ENCODE assay signal across 1 cellular context in the genomic region with DNA sequence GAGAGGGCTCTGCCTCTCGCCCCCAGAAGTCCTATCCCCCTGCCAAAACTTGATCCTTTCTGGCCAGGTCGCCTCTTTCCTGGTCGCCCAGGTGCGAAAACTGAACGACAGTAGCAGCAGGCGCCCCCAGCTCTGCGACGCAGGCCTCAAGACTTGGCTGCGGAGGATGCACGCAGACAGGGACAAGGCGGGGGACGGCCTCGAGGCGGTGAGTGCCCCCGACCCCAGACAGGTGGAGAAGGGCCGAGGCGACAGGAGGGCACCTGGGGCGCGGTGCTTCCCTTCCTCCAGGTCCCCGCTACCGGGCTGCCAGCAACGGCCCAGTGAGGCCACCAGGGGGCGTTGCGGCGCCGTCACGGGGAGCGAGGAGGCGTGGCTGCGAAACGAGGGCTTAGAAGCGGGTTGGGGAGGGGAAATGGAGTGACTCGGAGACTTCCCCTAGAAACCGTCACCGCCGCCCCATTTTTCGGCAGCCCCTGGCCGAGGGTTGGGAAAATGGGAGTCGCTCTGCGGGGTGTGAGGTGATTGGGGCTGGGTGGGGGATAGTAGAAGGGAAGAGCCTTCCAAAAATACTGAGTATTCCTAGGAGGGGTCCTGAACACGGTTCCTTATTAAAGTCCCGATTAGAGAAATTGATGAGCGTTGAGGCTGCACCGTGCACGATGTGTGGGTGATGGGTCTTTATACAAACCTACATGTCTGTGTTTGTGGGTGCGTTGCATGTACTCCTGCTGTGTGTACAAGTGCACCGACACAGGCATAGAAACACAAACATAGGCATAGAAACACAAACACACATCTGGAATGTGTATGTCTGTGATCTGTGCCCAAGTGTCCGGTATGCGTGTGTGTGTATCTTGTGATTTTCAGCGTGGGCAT.
A peak's percentile ranks its signal among the peaks of the same experiment; 100 is the strongest.
TF ChIP-seq lines count a peak whose summit lies in the region.

No MANE protein-coding gene starts in this region.

TF ChIP-seq in HepG2, 621 proteins besides CTCF, POLR2A, EP300 and RAD21 (continued from another document):
- TF ChIP-seq, protein P1, sequence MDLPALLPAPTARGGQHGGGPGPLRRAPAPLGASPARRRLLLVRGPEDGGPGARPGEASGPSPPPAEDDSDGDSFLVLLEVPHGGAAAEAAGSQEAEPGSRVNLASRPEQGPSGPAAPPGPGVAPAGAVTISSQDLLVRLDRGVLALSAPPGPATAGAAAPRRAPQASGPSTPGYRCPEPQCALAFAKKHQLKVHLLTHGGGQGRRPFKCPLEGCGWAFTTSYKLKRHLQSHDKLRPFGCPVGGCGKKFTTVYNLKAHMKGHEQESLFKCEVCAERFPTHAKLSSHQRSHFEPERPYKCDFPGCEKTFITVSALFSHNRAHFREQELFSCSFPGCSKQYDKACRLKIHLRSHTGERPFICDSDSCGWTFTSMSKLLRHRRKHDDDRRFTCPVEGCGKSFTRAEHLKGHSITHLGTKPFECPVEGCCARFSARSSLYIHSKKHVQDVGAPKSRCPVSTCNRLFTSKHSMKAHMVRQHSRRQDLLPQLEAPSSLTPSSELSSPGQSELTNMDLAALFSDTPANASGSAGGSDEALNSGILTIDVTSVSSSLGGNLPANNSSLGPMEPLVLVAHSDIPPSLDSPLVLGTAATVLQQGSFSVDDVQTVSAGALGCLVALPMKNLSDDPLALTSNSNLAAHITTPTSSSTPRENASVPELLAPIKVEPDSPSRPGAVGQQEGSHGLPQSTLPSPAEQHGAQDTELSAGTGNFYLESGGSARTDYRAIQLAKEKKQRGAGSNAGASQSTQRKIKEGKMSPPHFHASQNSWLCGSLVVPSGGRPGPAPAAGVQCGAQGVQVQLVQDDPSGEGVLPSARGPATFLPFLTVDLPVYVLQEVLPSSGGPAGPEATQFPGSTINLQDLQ (CRISPR knock-in tag; IDR thresholded peaks at IDR 0.05): no peak; the same call in 1 of the 2 replicates
- peak; percentile 96 for TF ChIP-seq DNMT1 (CRISPR knock-in tag; IDR thresholded peaks at IDR 0.05)
- TF ChIP-seq KAT7 (CRISPR knock-in tag; IDR thresholded peaks at IDR 0.05; ENCODE audit: borderline replicate concordance): no peak
- no peak for TF ChIP-seq TCF7 (IDR thresholded peaks at IDR 0.05; ENCODE audit: low read depth)
- TF ChIP-seq HNRNPLL (IDR thresholded peaks at IDR 0.05; ENCODE audit: low read depth, low read length, poor library complexity, severe bottlenecking): peak; percentile 69
- TF ChIP-seq MIXL1 (CRISPR knock-in tag; IDR thresholded peaks at IDR 0.05): 0 out of 2 replicates have a peak, but pooled peaks have one; percentile 32
- peak; percentile 82 for TF ChIP-seq SP4 (CRISPR knock-in tag; IDR thresholded peaks at IDR 0.05)
- TF ChIP-seq ZNF615 (CRISPR knock-in tag; IDR thresholded peaks at IDR 0.05; ENCODE audit: borderline replicate concordance): no peak
- no peak for TF ChIP-seq NBN (conservative IDR thresholded peaks at IDR 0.05)
- peak; percentile 34; the same call in 1 of the 2 replicates for TF ChIP-seq ZSCAN22 (CRISPR knock-in tag; IDR thresholded peaks at IDR 0.05)
- TF ChIP-seq SMAD1 (CRISPR knock-in tag; IDR thresholded peaks at IDR 0.05; ENCODE audit: borderline replicate concordance, low read depth): peak; percentile 90; the same call in 1 of the 2 replicates
- TF ChIP-seq, protein P2, sequence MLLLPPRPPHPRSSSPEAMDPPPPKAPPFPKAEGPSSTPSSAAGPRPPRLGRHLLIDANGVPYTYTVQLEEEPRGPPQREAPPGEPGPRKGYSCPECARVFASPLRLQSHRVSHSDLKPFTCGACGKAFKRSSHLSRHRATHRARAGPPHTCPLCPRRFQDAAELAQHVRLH (CRISPR knock-in tag; IDR thresholded peaks at IDR 0.05; ENCODE audit: borderline replicate concordance, low read depth): no peak; the same call in 1 of the 2 replicates
- no peak for TF ChIP-seq U2AF1 (optimal IDR thresholded peaks at IDR 0.05; ENCODE audit: low read depth, low read length)
- TF ChIP-seq ZNF670 (CRISPR knock-in tag; IDR thresholded peaks at IDR 0.05; ENCODE audit: borderline replicate concordance): 0 out of 2 replicates have a peak, but pooled peaks have one; percentile 30
- TF ChIP-seq, protein P3, sequence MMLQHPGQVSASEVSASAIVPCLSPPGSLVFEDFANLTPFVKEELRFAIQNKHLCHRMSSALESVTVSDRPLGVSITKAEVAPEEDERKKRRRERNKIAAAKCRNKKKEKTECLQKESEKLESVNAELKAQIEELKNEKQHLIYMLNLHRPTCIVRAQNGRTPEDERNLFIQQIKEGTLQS (CRISPR knock-in tag; IDR thresholded peaks at IDR 0.05): peak; percentile 53; the same call in 1 of the 2 replicates
- no peak for TF ChIP-seq RCOR2 (CRISPR knock-in tag; IDR thresholded peaks at IDR 0.05)
- no peak for TF ChIP-seq SIN3B (IDR thresholded peaks at IDR 0.05; ENCODE audit: low read length)
- TF ChIP-seq MAFF (IDR thresholded peaks at IDR 0.05; ENCODE audit: low read depth, low read length): no peak
- TF ChIP-seq POLR2AphosphoS5 (IDR thresholded peaks at IDR 0.05; ENCODE audit: low read depth, low read length): no peak
- no peak; the same call in 1 of the 2 replicates for TF ChIP-seq ARHGAP35 (CRISPR knock-in tag; IDR thresholded peaks at IDR 0.05; ENCODE audit: borderline replicate concordance)
- TF ChIP-seq NFIC (IDR thresholded peaks at IDR 0.05; ENCODE audit: low read length): no peak
- 0 out of 2 replicates have a peak, but pooled peaks have one; percentile 26 for TF ChIP-seq ZFYVE20 (CRISPR knock-in tag; IDR thresholded peaks at IDR 0.05; ENCODE audit: borderline replicate concordance, low read depth)
- TF ChIP-seq TBX2 (CRISPR knock-in tag; IDR thresholded peaks at IDR 0.05; ENCODE audit: borderline replicate concordance): peak; percentile 65; the same call in 1 of the 2 replicates
- TF ChIP-seq, protein P4, sequence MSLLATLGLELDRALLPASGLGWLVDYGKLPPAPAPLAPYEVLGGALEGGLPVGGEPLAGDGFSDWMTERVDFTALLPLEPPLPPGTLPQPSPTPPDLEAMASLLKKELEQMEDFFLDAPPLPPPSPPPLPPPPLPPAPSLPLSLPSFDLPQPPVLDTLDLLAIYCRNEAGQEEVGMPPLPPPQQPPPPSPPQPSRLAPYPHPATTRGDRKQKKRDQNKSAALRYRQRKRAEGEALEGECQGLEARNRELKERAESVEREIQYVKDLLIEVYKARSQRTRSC (CRISPR knock-in tag; IDR thresholded peaks at IDR 0.05; ENCODE audit: low read depth): no peak
- TF ChIP-seq, protein P5, sequence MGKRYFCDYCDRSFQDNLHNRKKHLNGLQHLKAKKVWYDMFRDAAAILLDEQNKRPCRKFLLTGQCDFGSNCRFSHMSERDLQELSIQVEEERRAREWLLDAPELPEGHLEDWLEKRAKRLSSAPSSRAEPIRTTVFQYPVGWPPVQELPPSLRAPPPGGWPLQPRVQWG (CRISPR knock-in tag; IDR thresholded peaks at IDR 0.05; ENCODE audit: borderline replicate concordance, low read depth): no peak
- no peak for TF ChIP-seq ZC3H13 (CRISPR knock-in tag; IDR thresholded peaks at IDR 0.05)
- peak; percentile 90; the same call in 1 of the 2 replicates for TF ChIP-seq ZNF572 (CRISPR knock-in tag; IDR thresholded peaks at IDR 0.05)
